Comparison of ENCODE assay signal across 2 cellular contexts in genomic region chr5:140351609-140352334, GRCh38.
TF ChIP-seq lines count a peak whose summit lies in the region.

No MANE protein-coding gene starts in this region.

TF ChIP-seq in HEK293T, 16 proteins besides CTCF, POLR2A, EP300 and RAD21:
- peak; percentile 58 for TF ChIP-seq ZNF384 (IDR thresholded peaks at IDR 0.05)
- no peak for TF ChIP-seq SUZ12 (IDR thresholded peaks at IDR 0.05)

TF ChIP-seq in H1, 55 proteins besides CTCF, POLR2A, EP300 and RAD21:
- TF ChIP-seq MAX (IDR thresholded peaks at IDR 0.05) (no peak), BRCA1 (IDR thresholded peaks at IDR 0.05; ENCODE audit: low read depth, low read length) (no peak), SP2 (IDR thresholded peaks at IDR 0.05; ENCODE audit: low read length) (no peak), GABPA (IDR thresholded peaks at IDR 0.05; ENCODE audit: borderline replicate concordance, insufficient read depth, low read length) (no peak), E2F6 (IDR thresholded peaks at IDR 0.05) (no peak), USF2 (IDR thresholded peaks at IDR 0.05; ENCODE audit: low read length) (no peak), ASH2L (IDR thresholded peaks at IDR 0.05; ENCODE audit: low read length) (no peak), TEAD4 (IDR thresholded peaks at IDR 0.05; ENCODE audit: low read depth, low read length) (no peak), SUZ12 (IDR thresholded peaks at IDR 0.05; ENCODE audit: low read length) (no peak)
